8 cellular contexts compared by ENCODE assay signal in the genomic region with DNA sequence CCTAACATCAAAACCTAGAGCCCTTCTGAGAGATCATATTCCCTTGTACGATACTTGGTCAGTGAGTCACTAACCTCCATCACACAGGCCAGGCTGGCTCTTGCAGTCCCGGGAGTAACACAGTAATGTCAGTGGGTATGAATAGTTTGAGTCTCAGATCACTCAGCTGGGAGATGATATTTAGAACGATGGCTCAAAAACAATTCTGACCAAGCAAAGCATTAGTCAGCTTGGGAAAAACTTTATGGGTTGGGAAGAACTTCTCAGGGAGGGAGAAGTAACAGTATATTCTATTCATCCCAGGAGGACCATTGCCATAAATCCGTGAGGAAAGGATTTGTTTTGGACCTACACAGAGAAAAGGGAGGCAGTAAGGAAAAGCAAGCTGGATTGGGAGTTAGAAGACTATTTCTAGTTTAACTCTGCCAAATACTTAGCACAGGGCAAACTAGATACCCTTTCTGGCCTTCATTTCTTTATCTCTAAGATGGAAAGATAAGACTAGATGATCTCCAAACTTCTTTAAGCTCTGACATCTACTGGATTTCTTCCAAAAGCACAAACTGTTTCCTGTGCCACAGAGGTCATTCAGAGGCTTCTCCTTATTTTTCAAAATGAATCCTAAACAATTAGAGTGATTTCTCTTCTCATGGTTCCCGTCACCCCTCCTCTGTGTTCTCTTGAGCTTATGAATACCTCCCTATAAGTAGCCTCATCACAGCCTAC.
DNase-seq lines count a peak whose midpoint lies in the region; ATAC-seq and TF ChIP-seq lines count a peak whose summit lies in the region.

No MANE protein-coding gene starts in this region.

- H3K4me3 ChIP-seq in adrenal gland (peak overlapping the region in 1 of 4 donors; percentile 21), kidney epithelial cell (ENCODE audit: low read depth, low read length) (no peak overlapping the region), upper lobe of left lung (no peak overlapping the region)

- DNase-seq in stimulated activated CD4-positive, alpha-beta T cell treated with anti-CD3 and anti-CD28 coated beads, Interleukin-12 subunit alpha, Interleukin-12 subunit beta, amount 100 ng/mL, for 48 hours (ENCODE audit: low read depth in 2 of 3, low spot score in 1 of 3) = peak in 2 of 3 donors; percentile 19 to 25
- DNase-seq in stimulated activated CD4-positive, alpha-beta T cell treated with anti-CD3 and anti-CD28 coated beads, Interleukin-4, amount 100 ng/mL, for 1 hour = no peak
- peak in 6 of 7 donors; percentile 46 to 66 (median 54) for DNase-seq in adrenal gland
- peak; percentile 94 for DNase-seq in kidney epithelial cell (ENCODE audit: low read depth)
- DNase-seq in upper lobe of left lung = peak in 1 of 2 donors; percentile 36
- no peak for DNase-seq in pons (ENCODE audit: low spot score)
- DNase-seq in HuH-7 (ENCODE audit: low spot score) = no peak

- H3K9me3 ChIP-seq in adrenal gland (replicated peaks in 1 of 3) (no peaks in the 10 kb centered on the region), upper lobe of left lung (no peaks in the 10 kb centered on the region)

- 8 to 15% (median 11%) methylated on average over 5 of the region's 5 CpGs for WGBS in adrenal gland, 4 donors
- WGBS in upper lobe of left lung, 2 donors = 37 to 40% methylated on average over 5 of the region's 5 CpGs

- peak overlapping the region; percentile 61 to 95 (median 85) for H3K27ac ChIP-seq in adrenal gland
- H3K27ac ChIP-seq in upper lobe of left lung = peak overlapping the region; percentile 57 to 91 (median 82)

- H3K4me1 ChIP-seq in adrenal gland (replicated peaks in 1 of 2) (peaks cover 34 to 43% of the 10 kb centered on the region in 2 donors), upper lobe of left lung (peaks cover 33 to 51% (median 38%) of the 10 kb centered on the region in 4 donors)

- ATAC-seq in upper lobe of left lung (ENCODE audit: low FRiP score in 2 of 2) (peak; percentile 78 to 92), HG02588 (IDR thresholded peaks at IDR 0.05; ENCODE audit: unreplicated experiment) (no peak)

- H3K36me3 ChIP-seq in adrenal gland (replicated peaks in 1 of 2) = no peaks in the 10 kb centered on the region
- no peaks in the 10 kb centered on the region for H3K36me3 ChIP-seq in kidney epithelial cell (ENCODE audit: control insufficient read depth, insufficient read depth, low read length)
- no peaks in the 10 kb centered on the region for H3K36me3 ChIP-seq in upper lobe of left lung

- no peak for TF ChIP-seq EP300 in upper lobe of left lung (IDR thresholded peaks at IDR 0.05)

- intact Hi-C loops in adrenal gland (cut with DNase I) = no loop called here

- TF ChIP-seq CTCF in adrenal gland (IDR thresholded peaks at IDR 0.05) (no peak), kidney epithelial cell (IDR thresholded peaks at IDR 0.05; ENCODE audit: insufficient read depth, low read length, poor library complexity, severe bottlenecking) (no peak), upper lobe of left lung (IDR thresholded peaks at IDR 0.05) (no peak)

- H3K27me3 ChIP-seq in adrenal gland = no peaks in the 10 kb centered on the region
- no peaks in the 10 kb centered on the region for H3K27me3 ChIP-seq in kidney epithelial cell (ENCODE audit: control insufficient read depth, insufficient read depth, low read length)
- no peaks in the 10 kb centered on the region for H3K27me3 ChIP-seq in upper lobe of left lung

- TF ChIP-seq POLR2A in adrenal gland (IDR thresholded peaks at IDR 0.05) (no peak), upper lobe of left lung (IDR thresholded peaks at IDR 0.05) (no peak)

Comparison
In these comparisons a context has a peak if more than half of its experiments do, and no peak if none do; other contexts are left out.
1. DNase-seq: peak in stimulated activated CD4-positive, alpha-beta T cell treated with anti-CD3 and anti-CD28 coated beads, Interleukin-12 subunit alpha, Interleukin-12 subunit beta, amount 100 ng/mL, for 48 hours (2 of 3), adrenal gland (6 of 7) and kidney epithelial cell (single experiment); none in stimulated activated CD4-positive, alpha-beta T cell treated with anti-CD3 and anti-CD28 coated beads, Interleukin-4, amount 100 ng/mL, for 1 hour (single experiment), pons (single experiment) and HuH-7 (single experiment).